ENCODE assay signal across 28 cellular contexts in the genomic region with DNA sequence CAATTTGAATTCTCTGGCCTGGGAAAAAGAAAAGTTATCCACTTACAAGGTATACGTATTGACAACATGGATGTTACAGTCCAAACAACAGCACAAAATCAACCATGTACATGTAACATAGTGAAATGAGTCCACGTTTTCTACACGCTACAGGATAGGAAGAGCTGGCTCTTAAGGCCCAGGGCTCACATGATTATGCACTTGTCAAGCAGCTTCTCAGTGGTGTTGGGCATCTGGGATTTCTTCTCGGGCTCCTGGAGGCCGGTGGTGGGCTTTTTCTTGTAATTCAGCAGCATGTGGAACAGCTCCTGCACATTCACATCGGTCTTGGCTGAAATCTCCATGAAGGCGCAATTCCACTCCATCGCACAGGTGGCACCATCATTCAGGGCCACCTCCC. TPM values are rescaled to one million over a fixed set of nuclear protein-coding genes. Genes with fewer than 3 reads are reported as not detected.
"Had no signal": no experiment of that assay in that cellular context is flagged by ENCODE, and none has a peak within 500 bp of the region (broad histone marks: within the 10 kb centered on the region; RNA-seq: fewer than 3 reads in every experiment).

No MANE protein-coding gene starts in this region.

- H3K36me3 Mint-ChIP-seq: activated naive CD4-positive, alpha-beta T cell treated with anti-CD3 and anti-CD28 coated beads, Interleukin-2, amount 10 ng/mL, durations not matched to agents 7 days and 5 days; activated naive CD8-positive, alpha-beta T cell treated with anti-CD3 and anti-CD28 coated beads, Interleukin-2, amount 10 ng/mL, durations not matched to agents 7 days and 5 days had no signal

- H3K4me1 ChIP-seq: breast epithelium, Peyer's patch, SJCRH30 had no signal

- H3K27me3 ChIP-seq: adrenal gland, breast epithelium, Peyer's patch, SJCRH30 had no signal

- H3K9me3 ChIP-seq: adrenal gland, Peyer's patch, SJCRH30, SK-N-SH had no signal

- H3K4me2 ChIP-seq: SK-N-SH had no signal

- H3K27ac Mint-ChIP-seq: activated CD4-positive, alpha-beta memory T cell treated with anti-CD3 and anti-CD28 coated beads, Interleukin-2, amount 10 ng/mL, durations not matched to agents 7 days and 5 days; activated CD4-positive, alpha-beta T cell treated with anti-CD3 and anti-CD28 coated beads for 36 hours; activated naive CD4-positive, alpha-beta T cell treated with anti-CD3 and anti-CD28 coated beads, Interleukin-2, amount 10 ng/mL, durations not matched to agents 7 days and 5 days; activated naive CD8-positive, alpha-beta T cell treated with anti-CD3 and anti-CD28 coated beads, Interleukin-2, amount 10 ng/mL, durations not matched to agents 7 days and 5 days; activated T-helper 2 cell treated with anti-CD3 and anti-CD28 coated beads, Interferon-gamma antibody, Interleukin-2, Interleukin-4, amounts not matched to agents 10 μg/mL and 5 μg/mL and 100 μg/mL, durations not matched to agents 14 hours and 24 hours and 36 hours had no signal

- H3K9me3 Mint-ChIP-seq: activated CD4-positive, alpha-beta memory T cell treated with anti-CD3 and anti-CD28 coated beads, Interleukin-2, amount 10 ng/mL, durations not matched to agents 7 days and 5 days; activated naive CD4-positive, alpha-beta T cell treated with anti-CD3 and anti-CD28 coated beads, Interleukin-2, amount 10 ng/mL, durations not matched to agents 7 days and 5 days; activated naive CD8-positive, alpha-beta T cell treated with anti-CD3 and anti-CD28 coated beads, Interleukin-2, amount 10 ng/mL, durations not matched to agents 7 days and 5 days; activated T-helper 2 cell treated with anti-CD3 and anti-CD28 coated beads, Interferon-gamma antibody, Interleukin-2, Interleukin-4, amounts not matched to agents 10 μg/mL and 5 μg/mL and 100 μg/mL, durations not matched to agents 14 hours and 24 hours and 36 hours had no signal

- H3K9ac ChIP-seq: SK-N-SH had no signal

- ATAC-seq: activated CD4-positive, alpha-beta T cell treated with anti-CD3 and anti-CD28 coated beads for 36 hours had no signal

- H3K4me3 ChIP-seq: adrenal gland, breast epithelium, Peyer's patch, SJCRH30 had no signal

- H3K4me3 Mint-ChIP-seq: activated CD4-positive, alpha-beta memory T cell treated with anti-CD3 and anti-CD28 coated beads, Interleukin-2, amount 10 ng/mL, durations not matched to agents 7 days and 5 days; activated CD4-positive, alpha-beta T cell treated with anti-CD3 and anti-CD28 coated beads for 36 hours; activated naive CD4-positive, alpha-beta T cell treated with anti-CD3 and anti-CD28 coated beads, Interleukin-2, amount 10 ng/mL, durations not matched to agents 7 days and 5 days; activated naive CD8-positive, alpha-beta T cell treated with anti-CD3 and anti-CD28 coated beads, Interleukin-2, amount 10 ng/mL, durations not matched to agents 7 days and 5 days had no signal

- DNase-seq: activated CD4-positive, alpha-beta memory T cell treated with anti-CD3 and anti-CD28 coated beads, Interleukin-2, amount 10 ng/mL, durations not matched to agents 7 days and 5 days; activated CD4-positive, alpha-beta T cell treated with anti-CD3 and anti-CD28 coated beads for 36 hours; activated CD4-positive, alpha-beta T cell treated with anti-CD3 and anti-CD28 coated beads, Interleukin-2, amount 50 U/mL, for 1 hour; activated gamma-delta T cell treated with Interleukin-2 at 50 U/mL for 16 hours; activated naive CD4-positive, alpha-beta T cell treated with anti-CD3 and anti-CD28 coated beads, Interleukin-2, amount 10 ng/mL, durations not matched to agents 7 days and 5 days; activated naive CD8-positive, alpha-beta T cell treated with anti-CD3 and anti-CD28 coated beads, Interleukin-2, amount 10 ng/mL, durations not matched to agents 7 days and 5 days; activated T-cell treated with anti-CD3 and anti-CD28 coated beads for 4 hours; activated T-cell treated with anti-CD3 and anti-CD28 coated beads, Interleukin-2, amount 50 U/mL, for 48 hours; adrenal gland; anterior cingulate cortex; caudate nucleus; NCI-H1048; NCI-H1930; NCI-H2171; NCI-H2227 treated with DMSO at 0.1 percent for 48 hours; NCI-H446 treated with DMSO at 0.1 percent for 48 hours; NCI-H526; NK-92 treated with Interleukin-12 subunit alpha and Interleukin-12 subunit beta, amount 100 ng/mL, for 24 hours; Right ventricle myocardium superior; SJCRH30; SK-N-SH; T-helper 1 cell had no signal

- H3K4me1 Mint-ChIP-seq: activated CD4-positive, alpha-beta memory T cell treated with anti-CD3 and anti-CD28 coated beads, Interleukin-2, amount 10 ng/mL, durations not matched to agents 7 days and 5 days; activated naive CD4-positive, alpha-beta T cell treated with anti-CD3 and anti-CD28 coated beads, Interleukin-2, amount 10 ng/mL, durations not matched to agents 7 days and 5 days; activated naive CD8-positive, alpha-beta T cell treated with anti-CD3 and anti-CD28 coated beads, Interleukin-2, amount 10 ng/mL, durations not matched to agents 7 days and 5 days had no signal

- H3K27ac ChIP-seq: adrenal gland, breast epithelium, Peyer's patch, RWPE1, SJCRH30, VCaP had no signal

- H3K36me3 ChIP-seq: adrenal gland, breast epithelium, Peyer's patch, SJCRH30 had no signal

RNA-seq across cellular contexts. Expression of a gene that starts 4.0 kb away (rescaled TPM):
- total RNA-seq: activated CD4-positive, alpha-beta memory T cell treated with anti-CD3 and anti-CD28 coated beads, Interleukin-2, amount 10 ng/mL, durations not matched to agents 7 days and 5 days; activated naive CD8-positive, alpha-beta T cell treated with anti-CD3 and anti-CD28 coated beads, Interleukin-2, amount 10 ng/mL, durations not matched to agents 7 days and 5 days; T-helper 2 cell treated with Interferon-gamma antibody and Interleukin-4, amounts not matched to agents 100 ng/mL and 5 ng/mL, for 36 hours had no signal
